In the genomic region with DNA sequence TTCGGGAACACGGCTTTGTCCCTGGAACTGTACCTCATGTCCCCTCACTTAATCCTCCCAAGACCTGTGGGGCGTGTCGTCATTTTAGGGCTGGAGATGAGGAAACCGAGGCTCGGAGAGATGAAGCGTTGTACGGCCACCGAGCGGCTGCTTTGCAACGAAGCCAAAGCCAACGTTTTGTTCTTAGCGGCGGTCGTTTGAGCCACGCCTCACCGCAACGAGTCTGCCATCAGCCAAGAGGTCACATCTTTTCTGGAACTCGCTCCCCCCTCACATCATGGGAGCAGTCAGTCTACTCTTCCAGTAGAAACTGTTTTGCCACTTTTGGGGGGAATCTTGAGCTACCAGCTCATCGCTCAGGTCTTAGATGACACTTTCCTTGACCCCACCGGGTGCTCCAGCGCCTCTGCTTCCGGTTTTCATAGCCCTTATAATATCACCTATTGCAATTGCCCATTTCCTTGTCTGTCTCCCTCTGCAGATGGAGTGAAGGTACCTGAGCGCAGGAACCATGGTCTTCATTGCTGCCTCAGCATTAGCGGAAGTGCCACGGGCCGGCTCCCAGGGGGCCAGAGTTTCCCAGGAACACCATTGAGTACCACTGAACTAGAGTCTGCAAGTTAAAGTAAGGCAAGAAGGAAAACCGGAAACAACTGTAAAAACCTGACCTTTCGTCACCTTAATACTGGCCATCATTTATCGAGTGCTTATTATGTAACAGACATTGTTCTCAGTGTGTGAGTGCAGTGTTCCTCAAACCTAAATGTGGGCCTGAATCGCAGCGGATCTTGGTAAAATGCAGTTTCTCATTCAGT, we compare ENCODE assay signal across 8 cellular contexts. TPM values are rescaled to one million over a fixed set of nuclear protein-coding genes. Genes with fewer than 3 reads are reported as not detected.
DNase-seq lines count a peak whose midpoint lies in the region; ATAC-seq lines count a peak whose summit lies in the region.

No MANE protein-coding gene starts in this region.

- peaks cover 16% of the 10 kb centered on the region for H3K4me1 ChIP-seq in right cardiac atrium (ENCODE audit: control insufficient read depth, insufficient read depth, low read length)

- H3K27me3 ChIP-seq in right cardiac atrium (ENCODE audit: control insufficient read depth, insufficient read depth) = no peaks in the 10 kb centered on the region

- no peaks in the 10 kb centered on the region for H3K36me3 Mint-ChIP-seq in stimulated activated memory B cell treated with anti-CD40 and anti-IgM and Interleukin-4, amounts not matched to agents 10 μg/mL and 1 μg/mL and 100 μg/mL, for 72 hours

- peak overlapping the region; percentile 94 for H3K27ac Mint-ChIP-seq in stimulated activated memory B cell treated with anti-CD40 and anti-IgM and Interleukin-4, amounts not matched to agents 10 μg/mL and 1 μg/mL and 100 μg/mL, for 72 hours

- WGBS in right cardiac atrium = 41% methylated on average over 32 of the region's 32 CpGs

- ATAC-seq in HG02798 (IDR thresholded peaks at IDR 0.05; ENCODE audit: poor library complexity, unreplicated experiment) (peak; percentile 5), right cardiac atrium (no peak), GM21515 (IDR thresholded peaks at IDR 0.05; ENCODE audit: unreplicated experiment) (no peak), HG02759 (IDR thresholded peaks at IDR 0.05; ENCODE audit: unreplicated experiment) (no peak)
- no peak for ATAC-seq in stimulated activated memory B cell treated with anti-CD40 and anti-IgM and Interleukin-4, amounts not matched to agents 10 μg/mL and 1 μg/mL and 100 μg/mL, for 72 hours

- H3K4me3 Mint-ChIP-seq in stimulated activated memory B cell treated with anti-CD40 and anti-IgM and Interleukin-4, amounts not matched to agents 10 μg/mL and 1 μg/mL and 100 μg/mL, for 72 hours = peak overlapping the region; percentile 77

- H3K9me3 ChIP-seq in right cardiac atrium (ENCODE audit: control insufficient read depth, low read length) = no peaks in the 10 kb centered on the region

- H3K27me3 Mint-ChIP-seq in stimulated activated memory B cell treated with anti-CD40 and anti-IgM and Interleukin-4, amounts not matched to agents 10 μg/mL and 1 μg/mL and 100 μg/mL, for 72 hours = no peaks in the 10 kb centered on the region

- peaks cover 51% of the 10 kb centered on the region for H3K4me1 Mint-ChIP-seq in stimulated activated memory B cell treated with anti-CD40 and anti-IgM and Interleukin-4, amounts not matched to agents 10 μg/mL and 1 μg/mL and 100 μg/mL, for 72 hours

- no peaks in the 10 kb centered on the region for H3K9me3 Mint-ChIP-seq in stimulated activated memory B cell treated with anti-CD40 and anti-IgM and Interleukin-4, amounts not matched to agents 10 μg/mL and 1 μg/mL and 100 μg/mL, for 72 hours

- H3K4me3 ChIP-seq in right cardiac atrium (ENCODE audit: low read length) = peak overlapping the region; percentile 57

- DNase-seq in DMS153 treated with DMSO at 0.1 percent for 48 hours (lab: John Stamatoyannopoulos, UW; ENCODE audit: unreplicated experiment) (peak; percentile 79), right cardiac atrium (peak in 2 of 3 donors; percentile 56 to 75), C1 segment of cervical spinal cord (lab: John Stamatoyannopoulos, UW) (no peak)
- peak; percentile 27 for DNase-seq in activated effector memory CD4-positive, alpha-beta T cell treated with Interleukin-2 at 50 U/mL for 16 hours

- intact Hi-C loops in right cardiac atrium (cut with DNase I) = loop anchor here (5.0 to 10.0 kb wide), 4 partner anchors 36 to 171 kb away; partner anchors contain the start of gene WNK1 (in 2 of the 4)

- H3K27ac ChIP-seq in right cardiac atrium (ENCODE audit: low read length) = peak overlapping the region; percentile 90

RNA-seq across cellular contexts. Expression of gene NINJ2, which starts 19.6 kb away (rescaled TPM):
- 1 to 10 TPM; 3.6 to 7.4 (median 5.5) TPM for total RNA-seq in right cardiac atrium
- polyA plus RNA-seq in right cardiac atrium = 5.9 TPM

Comparison
In these comparisons a context has a peak if more than half of its experiments do, and no peak if none do; other contexts are left out.
1. DNase-seq: peak in DMS153 treated with DMSO at 0.1 percent for 48 hours (single experiment), activated effector memory CD4-positive, alpha-beta T cell treated with Interleukin-2 at 50 U/mL for 16 hours (single experiment) and right cardiac atrium (2 of 3); none in C1 segment of cervical spinal cord (0 of 14).